In the genomic region with DNA sequence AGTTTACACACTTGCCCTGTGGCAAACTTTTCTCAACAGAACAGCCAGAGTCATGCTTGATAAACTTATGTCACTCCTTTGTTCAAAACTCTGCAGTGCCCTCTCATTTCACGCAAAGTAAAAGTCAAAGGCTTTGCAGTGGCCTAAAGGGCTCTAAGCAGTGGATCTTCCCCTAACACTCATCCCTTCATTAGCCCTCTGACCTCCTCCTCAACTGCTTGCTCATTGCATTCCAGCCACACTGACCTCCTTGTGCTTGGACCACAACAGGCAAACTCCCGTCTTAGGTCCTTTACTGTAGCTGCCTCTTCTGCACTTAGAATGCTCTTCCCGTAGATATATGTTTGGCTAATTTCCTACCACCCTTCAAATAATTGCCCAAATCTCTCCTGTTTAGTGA, we compare ENCODE assay signal across 2 cellular contexts.
TF ChIP-seq lines count a peak whose summit lies in the region.

No MANE protein-coding gene starts in this region.

TF ChIP-seq in H1, 55 proteins besides CTCF, POLR2A, EP300 and RAD21:
- TF ChIP-seq RBBP5 (IDR thresholded peaks at IDR 0.05; ENCODE audit: borderline replicate concordance, low read depth, low read length) (no peak), BCL11A (IDR thresholded peaks at IDR 0.05; ENCODE audit: low read depth in 2 of 2, low read length in 2 of 2) (no peak)
TF ChIP-seq in H1: peak in this region for 0.

TF ChIP-seq in HEK293T, 16 proteins besides CTCF, POLR2A, EP300 and RAD21:
- TF ChIP-seq SUZ12 (IDR thresholded peaks at IDR 0.05), result no peak
- TF ChIP-seq ARNT (IDR thresholded peaks at IDR 0.05), result no peak
- no peak for TF ChIP-seq CTBP1 (IDR thresholded peaks at IDR 0.05; ENCODE audit: borderline replicate concordance)
